Comparison of ENCODE assay signal across 25 cellular contexts in the genomic region with DNA sequence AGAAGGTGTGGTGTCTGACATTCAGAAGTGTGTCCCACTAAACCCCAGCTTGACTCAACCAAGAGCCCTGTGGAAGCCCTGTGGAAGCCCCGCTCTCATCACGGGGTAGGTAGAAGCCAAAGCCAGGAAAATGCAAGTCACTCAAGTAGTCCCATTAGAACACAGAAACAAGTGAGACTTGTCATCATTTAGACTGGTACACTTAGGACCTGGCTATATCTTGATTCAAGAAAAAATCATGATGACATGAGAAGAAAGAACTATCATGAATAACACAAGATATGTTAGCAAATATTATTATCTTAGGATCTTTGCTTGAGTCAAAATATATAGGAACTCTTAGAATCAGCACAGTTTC. TPM values are rescaled to one million over a fixed set of nuclear protein-coding genes. Genes with fewer than 3 reads are reported as not detected.
"Had no signal": no experiment of that assay in that cellular context is flagged by ENCODE, and none has a peak within 500 bp of the region (broad histone marks: within the 10 kb centered on the region; RNA-seq: fewer than 3 reads in every experiment).

No MANE protein-coding gene starts in this region.

- H3K4me3 ChIP-seq: ascending aorta, cardiac muscle cell, SJCRH30, SK-N-MC had no signal

- H3K27me3 ChIP-seq: ascending aorta, SJCRH30 had no signal

- DNase-seq: activated CD4-positive, alpha-beta T cell treated with anti-CD3 and anti-CD28 coated beads for 1 hour; activated CD4-positive, CD25-positive, alpha-beta regulatory T cell; activated effector memory CD4-positive, alpha-beta T cell treated with anti-CD3 and anti-CD28 coated beads, Interleukin-2, amount 50 U/mL, for 16 hours; activated naive CD4-positive, alpha-beta T cell; activated naive CD4-positive, alpha-beta T cell treated with anti-CD3 and anti-CD28 coated beads, Interleukin-2, amount 50 U/mL, for 16 hours; activated naive CD8-positive, alpha-beta T cell treated with anti-CD3 and anti-CD28 coated beads, Interleukin-2, amount 10 ng/mL, durations not matched to agents 7 days and 5 days; activated T-cell treated with anti-CD3 and anti-CD28 coated beads, Interleukin-2, amount 50 U/mL, for 1 hour; NCI-H1417 treated with DMSO at 0.1 percent for 48 hours; NCI-H187 treated with DMSO at 0.1 percent for 48 hours; NCI-H226; NCI-H446 treated with DMSO at 0.1 percent for 48 hours had no signal

- H3K27ac ChIP-seq: ascending aorta, cardiac muscle cell, SJCRH30, SK-N-MC, WERI-Rb-1 had no signal

- H3K36me3 ChIP-seq: ascending aorta, cardiac muscle cell, SJCRH30, WERI-Rb-1 had no signal

- H3K9me3 ChIP-seq: ascending aorta, SJCRH30 had no signal

- H3K4me1 ChIP-seq: ascending aorta, SJCRH30 had no signal

RNA-seq across cellular contexts. Expression of a gene that starts 28.2 kb away (rescaled TPM):
- total RNA-seq: activated CD4-positive, alpha-beta T cell treated with anti-CD3 and anti-CD28 coated beads, Interleukin-2, amount 10 ng/mL, durations not matched to agents 24 days and 14 days; activated CD8-positive, alpha-beta memory T cell treated with anti-CD3 and anti-CD28 coated beads for 36 hours; activated CD8-positive, alpha-beta T cell treated with anti-CD3 and anti-CD28 coated beads for 36 hours; activated naive CD8-positive, alpha-beta T cell treated with anti-CD3 and anti-CD28 coated beads, Interleukin-2, amount 10 ng/mL, durations not matched to agents 7 days and 5 days; activated T-cell treated with anti-CD3 and anti-CD28 coated beads, Interleukin-2, amount 50 U/mL, for 72 hours; activated T-helper 17 cell treated with anti-CD3 and anti-CD28 coated beads, Interleukin-2, amount 50 U/mL, for 72 hours; MCF 10A; RPMI7951; T-helper 1 cell treated with Interleukin-12 subunit alpha and Interleukin-12 subunit beta and Interleukin-4 antibody, amounts not matched to agents 30 ng/mL and 1 ng/mL, for 36 hours; T-helper 2 cell treated with Interferon-gamma antibody and Interleukin-4, amounts not matched to agents 100 ng/mL and 5 ng/mL, for 36 hours had no signal
